Comparison of ENCODE assay signal across 9 cellular contexts in the genomic region with DNA sequence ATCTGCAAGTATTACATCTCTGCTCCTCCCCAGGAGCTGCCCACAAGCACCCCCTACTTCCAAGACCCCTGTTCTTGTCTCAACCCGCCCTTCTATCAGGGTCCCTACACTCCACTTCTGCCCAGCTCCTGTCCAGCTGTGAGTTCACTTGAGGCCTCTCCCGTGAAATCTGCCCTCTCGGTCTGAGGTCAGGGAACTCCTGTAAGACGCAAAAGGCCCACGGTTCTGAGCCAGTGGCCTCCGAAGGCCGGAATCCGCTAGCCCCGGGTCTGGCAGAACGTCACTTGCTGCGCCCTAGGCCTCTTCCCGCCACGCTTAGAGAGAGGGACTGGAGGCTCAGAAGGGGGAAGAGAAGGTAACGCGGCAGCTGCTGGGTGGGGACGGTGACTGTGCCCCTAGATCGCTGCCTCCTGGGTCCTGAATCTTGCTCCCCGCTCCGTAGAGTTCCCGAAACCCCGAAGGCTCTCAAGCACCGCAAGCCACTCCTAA. TPM values are rescaled to one million over a fixed set of nuclear protein-coding genes. Genes with fewer than 3 reads are reported as not detected.
DNase-seq lines count a peak whose midpoint lies in the region; ATAC-seq and TF ChIP-seq lines count a peak whose summit lies in the region.
"Had no signal": no experiment of that assay in that cellular context is flagged by ENCODE, and none has a peak within 500 bp of the region (broad histone marks: within the 10 kb centered on the region; RNA-seq: fewer than 3 reads in every experiment).

No MANE protein-coding gene starts in this region.

- DNase-seq in T-helper 1 cell (no peak), Panc1 (ENCODE audit: low read depth, low spot score) (no peak), fibroblast of lung (ENCODE audit: low read depth in 2 of 2) (no peak), neuronal stem cell (ENCODE audit: low spot score) (peak; percentile 39), NCI-H82 (lab: John Stamatoyannopoulos, UW) (no peak)
- DNase-seq in stimulated activated CD8-positive, alpha-beta memory T cell treated with anti-CD3 and anti-CD28 coated beads, Interleukin-4, amount 100 ng/mL, for 48 hours: no peak

- no peaks in the 10 kb centered on the region for H3K79me1 ChIP-seq in neuronal stem cell (ENCODE audit: low read depth, low read length)

- no peak overlapping the region for H4K91ac ChIP-seq in neuronal stem cell (ENCODE audit: low read depth, low read length, poor library complexity)

- H3K4me3 Mint-ChIP-seq in T-helper 1 cell treated with Interleukin-12 subunit alpha and Interleukin-12 subunit beta and Interleukin-4 antibody, amounts not matched to agents 30 μg/mL and 1 μg/mL, for 36 hours: peak overlapping the region; percentile 42

- no peaks in the 10 kb centered on the region for H4K20me1 ChIP-seq in fibroblast of lung (ENCODE audit: control insufficient read depth, extremely low read depth, insufficient read depth, low read length)

- TF ChIP-seq CTCF in Panc1 (IDR thresholded peaks at IDR 0.05) (no peak), fibroblast of lung (conservative IDR thresholded peaks at IDR 0.05 in 1 of 2, IDR thresholded peaks at IDR 0.05 in 1 of 2; ENCODE audit: low read depth in 1 of 2, low read length in 2 of 2) (no peak)

- BruUV-seq in Panc1 (replicated peaks; lab: Mats Ljungman, UMichigan): no TSS peak

- no peak overlapping the region for H3K27ac Mint-ChIP-seq in T-helper 1 cell treated with Interleukin-12 subunit alpha and Interleukin-12 subunit beta and Interleukin-4 antibody, amounts not matched to agents 30 μg/mL and 1 μg/mL, for 36 hours

- H3K4me1 ChIP-seq in Panc1 (ENCODE audit: control insufficient read depth, insufficient read depth, low read length) (peaks cover 17% of the 10 kb centered on the region), fibroblast of lung (ENCODE audit: control insufficient read depth, extremely low read depth, insufficient read depth, low read length) (peaks cover 14% of the 10 kb centered on the region), neuronal stem cell (ENCODE audit: control insufficient read depth in 2 of 2, insufficient read depth in 1 of 2, low read depth in 1 of 2, low read length in 2 of 2) (peaks cover 16% of the 10 kb centered on the region in 2 donors)

- peak overlapping the region; percentile 91 for H2BK15ac ChIP-seq in neuronal stem cell (ENCODE audit: low read length)

- H3K27me3 ChIP-seq in Panc1 (ENCODE audit: control insufficient read depth, insufficient read depth, low read length): no peaks in the 10 kb centered on the region
- no peaks in the 10 kb centered on the region for H3K27me3 ChIP-seq in fibroblast of lung (ENCODE audit: control insufficient read depth, insufficient read depth, low read length)
- H3K27me3 ChIP-seq in neuronal stem cell (ENCODE audit: control insufficient read depth in 3 of 3, insufficient read depth in 3 of 3, low read depth in 1 of 3, low read length in 3 of 3): peaks cover 0 to 14% (median 0%) of the 10 kb centered on the region in 3 experiments

- peak overlapping the region; percentile 88 for H2BK5ac ChIP-seq in neuronal stem cell (ENCODE audit: low read length)

- peak overlapping the region; percentile 52 for H3K23ac ChIP-seq in neuronal stem cell (ENCODE audit: low read depth, low read length, poor library complexity)

- H4K8ac ChIP-seq in neuronal stem cell (ENCODE audit: low read depth, low read length): no peak overlapping the region

- peak overlapping the region; percentile 32 for H2AK5ac ChIP-seq in neuronal stem cell (ENCODE audit: low read depth, low read length)

- ATAC-seq in Panc1: no peak
- ATAC-seq in GM19351 (IDR thresholded peaks at IDR 0.05; ENCODE audit: unreplicated experiment): no peak

- no peaks in the 10 kb centered on the region for H3K36me3 Mint-ChIP-seq in T-helper 1 cell treated with Interleukin-12 subunit alpha and Interleukin-12 subunit beta and Interleukin-4 antibody, amounts not matched to agents 30 μg/mL and 1 μg/mL, for 36 hours (ENCODE audit: low read depth)

- H3K4me3 ChIP-seq in Panc1 (ENCODE audit: low read depth in 2 of 2, low read length in 2 of 2) (peak overlapping the region; percentile 62 to 69), fibroblast of lung (replicated peaks in 1 of 4; ENCODE audit: control extremely low read depth in 1 of 4, insufficient read depth in 1 of 4, low read depth in 3 of 4, low read length in 4 of 4) (peak overlapping the region in 1 of 4 experiments; percentile 63), neuronal stem cell (ENCODE audit: low read length in 2 of 2) (peak overlapping the region; percentile 70 to 80)

- H3K9me3 ChIP-seq in Panc1 (ENCODE audit: control insufficient read depth, insufficient read depth, low read depth, low read length) (no peaks in the 10 kb centered on the region), fibroblast of lung (ENCODE audit: control insufficient read depth, insufficient read depth, low read depth, low read length) (no peaks in the 10 kb centered on the region), neuronal stem cell (replicated peaks in 1 of 2; ENCODE audit: control insufficient read depth in 2 of 2, insufficient read depth in 1 of 2, low read depth in 1 of 2, low read length in 2 of 2) (no peaks in the 10 kb centered on the region)

- H3K18ac ChIP-seq in neuronal stem cell (ENCODE audit: low read length): peak overlapping the region; percentile 96

- H3K36me3 ChIP-seq in Panc1 (ENCODE audit: control insufficient read depth, insufficient read depth, low read length) (no peaks in the 10 kb centered on the region), fibroblast of lung (ENCODE audit: control insufficient read depth, insufficient read depth, low read length) (no peaks in the 10 kb centered on the region), neuronal stem cell (replicated peaks in 1 of 2; ENCODE audit: control insufficient read depth in 2 of 2, insufficient read depth in 2 of 2, low read length in 2 of 2) (no peaks in the 10 kb centered on the region)

- no peak overlapping the region for H2BK120ac ChIP-seq in neuronal stem cell (ENCODE audit: low read depth, low read length)

- peaks cover 32% of the 10 kb centered on the region for H3K79me2 ChIP-seq in fibroblast of lung (ENCODE audit: control insufficient read depth, insufficient read depth, low read length)

- H2BK12ac ChIP-seq in neuronal stem cell (ENCODE audit: low read length): peak overlapping the region; percentile 76

- WGBS in neuronal stem cell (ENCODE audit: extremely low coverage in 2 of 2, insufficient read length in 2 of 2, insufficient replicate concordance in 1 of 2), 2 donors: no CpG with 5 or more reads among the region's 22 CpGs

- no peaks in the 10 kb centered on the region for H3K9me3 Mint-ChIP-seq in T-helper 1 cell treated with Interleukin-12 subunit alpha and Interleukin-12 subunit beta and Interleukin-4 antibody, amounts not matched to agents 30 μg/mL and 1 μg/mL, for 36 hours

- peaks cover 9% of the 10 kb centered on the region for H3K4me1 Mint-ChIP-seq in T-helper 1 cell treated with Interleukin-12 subunit alpha and Interleukin-12 subunit beta and Interleukin-4 antibody, amounts not matched to agents 30 μg/mL and 1 μg/mL, for 36 hours (ENCODE audit: low read depth)

- CTCF ChIA-PET in Panc1 (lab: Charles Lee): no interaction called here

- peak overlapping the region; percentile 44; the same call in 1 of the 2 replicates for H3K27ac ChIP-seq in Panc1 (ENCODE audit: low read length)
- no peak overlapping the region for H3K27ac ChIP-seq in fibroblast of lung (ENCODE audit: insufficient read depth, low read length)
- H3K27ac ChIP-seq in neuronal stem cell (replicated peaks; ENCODE audit: low read length): no peak overlapping the region

- POLR2A ChIA-PET in Panc1 (lab: Charles Lee): no interaction called here

- peaks cover 75% of the 10 kb centered on the region for H3K27me3 Mint-ChIP-seq in T-helper 1 cell treated with Interleukin-12 subunit alpha and Interleukin-12 subunit beta and Interleukin-4 antibody, amounts not matched to agents 30 μg/mL and 1 μg/mL, for 36 hours (ENCODE audit: low read depth)

- intact Hi-C loops in Panc1 (cut with micrococcal nuclease; ENCODE audit: unreplicated experiment): loop anchor here (10.0 kb wide), 1 partner anchor 523 kb away; no protein-coding TSS in a partner anchor

- in situ Hi-C loops in Panc1 (cut with HindIII; ENCODE audit: low pct_unique_long_range_greater_than_20kb, low sequenced_read_pairs): loop anchor here (25.0 kb wide), 1 partner anchor 270 kb away; no protein-coding TSS in a partner anchor

- H3K14ac ChIP-seq in neuronal stem cell (ENCODE audit: low read length): peak overlapping the region; percentile 5

- H3K4ac ChIP-seq in neuronal stem cell (ENCODE audit: low read length): no peak overlapping the region

- H2AFZ ChIP-seq in fibroblast of lung (ENCODE audit: low read length): no peak overlapping the region
- H2AFZ ChIP-seq in neuronal stem cell (ENCODE audit: low read length): peak overlapping the region; percentile 99

- H3K4me2 ChIP-seq in fibroblast of lung (ENCODE audit: extremely low read depth, insufficient read depth, low read length) (peak overlapping the region; percentile 71), neuronal stem cell (ENCODE audit: insufficient read depth, low read length, poor library complexity, severe bottlenecking) (peak overlapping the region; percentile 95)

- H3K9ac ChIP-seq in fibroblast of lung (ENCODE audit: insufficient read depth, low read length) (no peak overlapping the region), neuronal stem cell (ENCODE audit: low read depth, low read length, poor library complexity) (peak overlapping the region; percentile 85)

RNA-seq across cellular contexts. Expression of a gene that starts 0.9 kb away (rescaled TPM):
- total RNA-seq in Panc1 (2021; ENCODE audit: unreplicated experiment) (61.9 TPM), fibroblast of lung (21.6 and 50.9 TPM in 2 replicates)
- 62.6 TPM for polyA plus RNA-seq in Panc1 (2012; ENCODE audit: insufficient read length)
- 114 and 199 TPM in 2 replicates for polyA plus RNA-seq in fibroblast of lung
- polyA plus RNA-seq in fibroblast of lung (2012): 127 and 245 TPM in 2 replicates
- 98.0 and 174 TPM in 2 replicates for polyA minus RNA-seq in fibroblast of lung (ENCODE audit: low replicate concordance)
- 161 TPM for polyA plus RNA-seq in neuronal stem cell (2013, experiment 1 of 2)
- 162 TPM for polyA plus RNA-seq in neuronal stem cell (2013, experiment 2 of 2)

RNA-seq across cellular contexts. Expression of a gene that starts 35.1 kb away (rescaled TPM):
- total RNA-seq in Panc1 (2021; ENCODE audit: unreplicated experiment) (not detected), fibroblast of lung (not detected in 2 replicates)
- not detected for polyA plus RNA-seq in Panc1 (2012; ENCODE audit: insufficient read length)
- polyA plus RNA-seq in fibroblast of lung: not detected in 2 replicates
- not detected in 2 replicates for polyA plus RNA-seq in fibroblast of lung (2012)
- polyA minus RNA-seq in fibroblast of lung (ENCODE audit: low replicate concordance): not detected in 2 replicates
- not detected for polyA plus RNA-seq in neuronal stem cell (2013, experiment 1 of 2)
- polyA plus RNA-seq in neuronal stem cell (2013, experiment 2 of 2): not detected
- total RNA-seq: activated CD8-positive, alpha-beta memory T cell treated with anti-CD3 and anti-CD28 coated beads for 36 hours had no signal
